In genomic region chr3:193665370-193665989, GRCh38 we compare ENCODE assay signal across 8 cellular contexts.
DNase-seq lines count a peak whose midpoint lies in the region; ATAC-seq and TF ChIP-seq lines count a peak whose summit lies in the region.

No MANE protein-coding gene starts in this region.

- peaks cover 0 to 4% (median 0%) of the 10 kb centered on the region in 3 donors for H3K4me1 ChIP-seq in gastroesophageal sphincter

- no peak overlapping the region for H3K27ac Mint-ChIP-seq in activated CD4-positive, alpha-beta memory T cell treated with anti-CD3 and anti-CD28 coated beads, Interleukin-2, amount 10 ng/mL, durations not matched to agents 7 days and 5 days

- H3K27me3 Mint-ChIP-seq in activated CD4-positive, alpha-beta memory T cell treated with anti-CD3 and anti-CD28 coated beads, Interleukin-2, amount 10 ng/mL, durations not matched to agents 7 days and 5 days: no peaks in the 10 kb centered on the region

- TF ChIP-seq CTCF in C4-2B (conservative IDR thresholded peaks at IDR 0.05) (peak; percentile 81), RWPE1 (conservative IDR thresholded peaks at IDR 0.05; ENCODE audit: low read depth) (peak; percentile 58), gastroesophageal sphincter (IDR thresholded peaks at IDR 0.05) (peak; percentile 34 to 47 (median 42))

- H3K4me3 Mint-ChIP-seq in activated CD4-positive, alpha-beta memory T cell treated with anti-CD3 and anti-CD28 coated beads, Interleukin-2, amount 10 ng/mL, durations not matched to agents 7 days and 5 days: no peak overlapping the region

- in situ Hi-C loops in KBM-7 (cut with MboI; ENCODE audit: low pct_unique_long_range_greater_than_20kb, low sequenced_read_pairs): no loop called here

- WGBS in gastroesophageal sphincter (ENCODE audit: low coverage in 1 of 2), 2 donors: 83 to 100% methylated on average over 1 of the region's 1 CpG

- TF ChIP-seq POLR2A in gastroesophageal sphincter (IDR thresholded peaks at IDR 0.05): no peak

- peaks cover 3% of the 10 kb centered on the region for H3K4me1 Mint-ChIP-seq in activated CD4-positive, alpha-beta memory T cell treated with anti-CD3 and anti-CD28 coated beads, Interleukin-2, amount 10 ng/mL, durations not matched to agents 7 days and 5 days

- H3K27me3 ChIP-seq in gastroesophageal sphincter: no peaks in the 10 kb centered on the region

- no peaks in the 10 kb centered on the region for H3K9me3 ChIP-seq in gastroesophageal sphincter

- CTCF ChIA-PET in RWPE1 (lab: Yijun Ruan, JAX): interaction anchor here (0.6 to 2.0 kb wide), 12 partner anchors 8 to 680 kb away, joined by 3 to 10 read pairs (median 4); no protein-coding TSS in a partner anchor
- CTCF ChIA-PET in activated CD4-positive, alpha-beta memory T cell treated with anti-CD3 and anti-CD28 coated beads, Interleukin-2, amount 10 ng/mL, durations not matched to agents 7 days and 5 days (lab: Charles Lee): interaction anchor here (0.7 to 4.1 kb wide), 14 partner anchors 9 to 678 kb away, joined by 3 to 70 read pairs (median 4); partner anchors contain the start of gene HES1

- H3K4me3 ChIP-seq in gastroesophageal sphincter: no peak overlapping the region

- H3K27ac ChIP-seq in C4-2B (no peak overlapping the region), RWPE1 (no peak overlapping the region), gastroesophageal sphincter (no peak overlapping the region)

- no peaks in the 10 kb centered on the region for H3K9me3 Mint-ChIP-seq in activated CD4-positive, alpha-beta memory T cell treated with anti-CD3 and anti-CD28 coated beads, Interleukin-2, amount 10 ng/mL, durations not matched to agents 7 days and 5 days

- ATAC-seq in gastroesophageal sphincter: no peak
- ATAC-seq in GM19463 (IDR thresholded peaks at IDR 0.05; ENCODE audit: unreplicated experiment): no peak
- no peak for ATAC-seq in GM19395 (IDR thresholded peaks at IDR 0.05; ENCODE audit: unreplicated experiment)

- DNase-seq in KBM-7: peak; percentile 39
- DNase-seq in RWPE1 (ENCODE audit: low spot score): peak; percentile 20
- DNase-seq in activated CD4-positive, alpha-beta memory T cell treated with anti-CD3 and anti-CD28 coated beads, Interleukin-2, amount 10 ng/mL, durations not matched to agents 7 days and 5 days: no peak
- no peak for DNase-seq in OCI-M2 (lab: John Stamatoyannopoulos, UW; ENCODE audit: unreplicated experiment)

- peaks cover 39% of the 10 kb centered on the region for H3K36me3 Mint-ChIP-seq in activated CD4-positive, alpha-beta memory T cell treated with anti-CD3 and anti-CD28 coated beads, Interleukin-2, amount 10 ng/mL, durations not matched to agents 7 days and 5 days (ENCODE audit: low read depth)

- TF ChIP-seq EP300 in gastroesophageal sphincter (IDR thresholded peaks at IDR 0.05): no peak

- POLR2A ChIA-PET in RWPE1 (lab: Yijun Ruan, JAX; ENCODE audit: low non-redundant PET): no interaction called here
- POLR2A ChIA-PET in activated CD4-positive, alpha-beta memory T cell treated with anti-CD3 and anti-CD28 coated beads, Interleukin-2, amount 10 ng/mL, durations not matched to agents 7 days and 5 days (lab: Charles Lee): interaction anchor here (2.2 kb wide), 1 partner anchor 651 kb away, joined by 10 read pairs; no protein-coding TSS in a partner anchor

- H3K36me3 ChIP-seq in gastroesophageal sphincter: peaks cover 0 to 93% of the 10 kb centered on the region in 2 donors

Comparison
In these comparisons a context has a peak if more than half of its experiments do, and no peak if none do; other contexts are left out.
1. DNase-seq: peak in KBM-7 (single experiment) and RWPE1 (single experiment); none in activated CD4-positive, alpha-beta memory T cell treated with anti-CD3 and anti-CD28 coated beads, Interleukin-2, amount 10 ng/mL, durations not matched to agents 7 days and 5 days (single experiment) and OCI-M2 (single experiment).
2. Peak in every context shown above with its lines, with median percentiles within 50 percentile points of each other: CTCF ChIP-seq.